8 cellular contexts compared by ENCODE assay signal in genomic region chr17:75855310-75856061, GRCh38.
DNase-seq lines count a peak whose midpoint lies in the region; ATAC-seq lines count a peak whose summit lies in the region.

Gene WBP2 (minus strand): TSS chr17:75855335. CDS start chr17:75855297, 38 bp downstream.

- DNase-seq in GM19240 (ENCODE audit: insufficient read length, low spot score): peak; percentile 93
- DNase-seq in NCI-H524 treated with DMSO at 0.1 percent for 48 hours (lab: John Stamatoyannopoulos, UW): peak; percentile 100
- peak; percentile 97 to 99 for DNase-seq in activated CD4-positive, alpha-beta T cell treated with anti-CD3 and anti-CD28 coated beads for 4 hours
- peak; percentile 100 for DNase-seq in kidney tubule cell (ENCODE audit: low spot score)
- DNase-seq in stimulated activated CD4-positive, alpha-beta T cell treated with anti-CD3 and anti-CD28 coated beads, Interleukin-1b, Interleukin-23, amount 100 ng/mL, for 24 hours (ENCODE audit: low read depth in 4 of 4, low spot score in 1 of 4): peak; percentile 87 to 98 (median 96)

- no peaks in the 10 kb centered on the region for H3K9me3 ChIP-seq in BLaER1 treated with 17β-estradiol and CSF1 and Interleukin-3, amounts not matched to agents 10 nM and 100 nM (replicated peaks in 1 of 11)

- peak within 1 kb of the TSS; percentile 92 to 99 (median 98) for H3K9ac ChIP-seq in BLaER1 treated with 17β-estradiol and CSF1 and Interleukin-3, amounts not matched to agents 10 nM and 100 nM

- peak within 1 kb of the TSS; percentile 78 to 96 (median 89) for H3K4me3 ChIP-seq in BLaER1 treated with 17β-estradiol and CSF1 and Interleukin-3, amounts not matched to agents 10 nM and 100 nM

- peak within 1 kb of the TSS; percentile 91 to 98 (median 97) for H3K4me2 ChIP-seq in BLaER1 treated with 17β-estradiol and CSF1 and Interleukin-3, amounts not matched to agents 10 nM and 100 nM

- peaks cover 0 to 37% (median 5%) of the 10 kb centered on the region in 11 experiments; a peak in 8 of 22 replicates for H4K20me1 ChIP-seq in BLaER1 treated with 17β-estradiol and CSF1 and Interleukin-3, amounts not matched to agents 10 nM and 100 nM

- H3K27me3 ChIP-seq in BLaER1 treated with 17β-estradiol and CSF1 and Interleukin-3, amounts not matched to agents 10 nM and 100 nM: no peaks in the 10 kb centered on the region

- peak; percentile 84 for ATAC-seq in HG03460 (IDR thresholded peaks at IDR 0.05; ENCODE audit: unreplicated experiment)

- H3K36me3 ChIP-seq in BLaER1 treated with 17β-estradiol and CSF1 and Interleukin-3, amounts not matched to agents 10 nM and 100 nM: peaks cover 12 to 28% (median 16%) of the 10 kb centered on the region in 11 experiments

- peaks cover 42 to 60% (median 48%) of the 10 kb centered on the region in 10 experiments for H3K4me1 ChIP-seq in BLaER1 treated with 17β-estradiol and CSF1 and Interleukin-3, amounts not matched to agents 10 nM and 100 nM

- H3K27ac ChIP-seq in BLaER1 treated with 17β-estradiol and CSF1 and Interleukin-3, amounts not matched to agents 10 nM and 100 nM: peak within 1 kb of the TSS; percentile 92 to 99 (median 98)
- peak within 1 kb of the TSS; percentile 99 for H3K27ac ChIP-seq in cingulate gyrus (ENCODE audit: low read depth, low read length)

Comparison
In these comparisons a context has a peak if more than half of its experiments do, and no peak if none do; other contexts are left out.
1. Peak in every context shown above with its lines: DNase-seq, ATAC-seq, H3K4me3 ChIP-seq and H3K27ac ChIP-seq.